1 cellular context compared by ENCODE assay signal in genomic region chr22:19871845-19872778, GRCh38.
TF ChIP-seq lines count a peak whose summit lies in the region.

No MANE protein-coding gene starts in this region.

TF ChIP-seq in H1, 55 proteins besides CTCF, POLR2A, EP300 and RAD21:
- no peak for TF ChIP-seq PHF8 (conservative IDR thresholded peaks at IDR 0.05; ENCODE audit: low read depth, low read length)
- TF ChIP-seq SIX5 (IDR thresholded peaks at IDR 0.05; ENCODE audit: low read depth, low read length): no peak
- TF ChIP-seq SP1 (IDR thresholded peaks at IDR 0.05; ENCODE audit: low read depth, low read length): no peak
- no peak for TF ChIP-seq GTF2F1 (IDR thresholded peaks at IDR 0.05; ENCODE audit: borderline replicate concordance, low read depth, low read length)
- no peak for TF ChIP-seq HDAC6 (IDR thresholded peaks at IDR 0.05; ENCODE audit: low read depth, low read length)
- TF ChIP-seq KDM5A (IDR thresholded peaks at IDR 0.05; ENCODE audit: low read length): no peak
- no peak for TF ChIP-seq EZH2 (IDR thresholded peaks at IDR 0.05; ENCODE audit: low read depth, low read length, severe bottlenecking)
